1 cellular context compared by ENCODE assay signal in genomic region chr1:156591432-156592157, GRCh38.
TF ChIP-seq lines count a peak whose summit lies in the region.

TSS of gene NAXE (plus strand) at chr1:156591776. CDS start at chr1:156591805, 29 bp downstream.

TF ChIP-seq in HEK293, 187 proteins besides CTCF, POLR2A, EP300 and RAD21 (continued from another document):
- TF ChIP-seq, protein P1, sequence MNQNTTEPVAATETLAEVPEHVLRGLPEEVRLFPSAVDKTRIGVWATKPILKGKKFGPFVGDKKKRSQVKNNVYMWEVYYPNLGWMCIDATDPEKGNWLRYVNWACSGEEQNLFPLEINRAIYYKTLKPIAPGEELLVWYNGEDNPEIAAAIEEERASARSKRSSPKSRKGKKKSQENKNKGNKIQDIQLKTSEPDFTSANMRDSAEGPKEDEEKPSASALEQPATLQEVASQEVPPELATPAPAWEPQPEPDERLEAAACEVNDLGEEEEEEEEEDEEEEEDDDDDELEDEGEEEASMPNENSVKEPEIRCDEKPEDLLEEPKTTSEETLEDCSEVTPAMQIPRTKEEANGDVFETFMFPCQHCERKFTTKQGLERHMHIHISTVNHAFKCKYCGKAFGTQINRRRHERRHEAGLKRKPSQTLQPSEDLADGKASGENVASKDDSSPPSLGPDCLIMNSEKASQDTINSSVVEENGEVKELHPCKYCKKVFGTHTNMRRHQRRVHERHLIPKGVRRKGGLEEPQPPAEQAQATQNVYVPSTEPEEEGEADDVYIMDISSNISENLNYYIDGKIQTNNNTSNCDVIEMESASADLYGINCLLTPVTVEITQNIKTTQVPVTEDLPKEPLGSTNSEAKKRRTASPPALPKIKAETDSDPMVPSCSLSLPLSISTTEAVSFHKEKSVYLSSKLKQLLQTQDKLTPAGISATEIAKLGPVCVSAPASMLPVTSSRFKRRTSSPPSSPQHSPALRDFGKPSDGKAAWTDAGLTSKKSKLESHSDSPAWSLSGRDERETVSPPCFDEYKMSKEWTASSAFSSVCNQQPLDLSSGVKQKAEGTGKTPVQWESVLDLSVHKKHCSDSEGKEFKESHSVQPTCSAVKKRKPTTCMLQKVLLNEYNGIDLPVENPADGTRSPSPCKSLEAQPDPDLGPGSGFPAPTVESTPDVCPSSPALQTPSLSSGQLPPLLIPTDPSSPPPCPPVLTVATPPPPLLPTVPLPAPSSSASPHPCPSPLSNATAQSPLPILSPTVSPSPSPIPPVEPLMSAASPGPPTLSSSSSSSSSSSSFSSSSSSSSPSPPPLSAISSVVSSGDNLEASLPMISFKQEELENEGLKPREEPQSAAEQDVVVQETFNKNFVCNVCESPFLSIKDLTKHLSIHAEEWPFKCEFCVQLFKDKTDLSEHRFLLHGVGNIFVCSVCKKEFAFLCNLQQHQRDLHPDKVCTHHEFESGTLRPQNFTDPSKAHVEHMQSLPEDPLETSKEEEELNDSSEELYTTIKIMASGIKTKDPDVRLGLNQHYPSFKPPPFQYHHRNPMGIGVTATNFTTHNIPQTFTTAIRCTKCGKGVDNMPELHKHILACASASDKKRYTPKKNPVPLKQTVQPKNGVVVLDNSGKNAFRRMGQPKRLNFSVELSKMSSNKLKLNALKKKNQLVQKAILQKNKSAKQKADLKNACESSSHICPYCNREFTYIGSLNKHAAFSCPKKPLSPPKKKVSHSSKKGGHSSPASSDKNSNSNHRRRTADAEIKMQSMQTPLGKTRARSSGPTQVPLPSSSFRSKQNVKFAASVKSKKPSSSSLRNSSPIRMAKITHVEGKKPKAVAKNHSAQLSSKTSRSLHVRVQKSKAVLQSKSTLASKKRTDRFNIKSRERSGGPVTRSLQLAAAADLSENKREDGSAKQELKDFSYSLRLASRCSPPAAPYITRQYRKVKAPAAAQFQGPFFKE (tag by site-specific recombination; IDR thresholded peaks at IDR 0.05; ENCODE audit: borderline replicate concordance) = no peak
- TF ChIP-seq KLF16 (tag by site-specific recombination; IDR thresholded peaks at IDR 0.05) (peak; percentile 81), ZNF600 (tag by site-specific recombination; IDR thresholded peaks at IDR 0.05) (peak; percentile 89), KLF10 (tag by site-specific recombination; IDR thresholded peaks at IDR 0.05) (peak; percentile 17; the same call in 1 of the 2 replicates), ZNF768 (tag by site-specific recombination; IDR thresholded peaks at IDR 0.05) (no peak), ZNF335 (tag by site-specific recombination; conservative IDR thresholded peaks at IDR 0.05) (peak; percentile 84), ZXDB (tag by site-specific recombination; IDR thresholded peaks at IDR 0.05) (peak; percentile 65), ZNF121 (tag by site-specific recombination; IDR thresholded peaks at IDR 0.05) (0 out of 2 replicates have a peak, but pooled peaks have one; percentile 27), ZFP69B (tag by site-specific recombination; IDR thresholded peaks at IDR 0.05) (peak; percentile 91), ZNF473 (tag by site-specific recombination; IDR thresholded peaks at IDR 0.05) (no peak), ZEB2 (tag by site-specific recombination; IDR thresholded peaks at IDR 0.05) (0 out of 2 replicates have a peak, but pooled peaks have one; percentile 55), ZNF521 (tag by site-specific recombination; IDR thresholded peaks at IDR 0.05) (no peak), ZFP37 (tag by site-specific recombination; IDR thresholded peaks at IDR 0.05) (peak; percentile 37; the same call in 1 of the 2 replicates)
- TF ChIP-seq, protein P2, sequence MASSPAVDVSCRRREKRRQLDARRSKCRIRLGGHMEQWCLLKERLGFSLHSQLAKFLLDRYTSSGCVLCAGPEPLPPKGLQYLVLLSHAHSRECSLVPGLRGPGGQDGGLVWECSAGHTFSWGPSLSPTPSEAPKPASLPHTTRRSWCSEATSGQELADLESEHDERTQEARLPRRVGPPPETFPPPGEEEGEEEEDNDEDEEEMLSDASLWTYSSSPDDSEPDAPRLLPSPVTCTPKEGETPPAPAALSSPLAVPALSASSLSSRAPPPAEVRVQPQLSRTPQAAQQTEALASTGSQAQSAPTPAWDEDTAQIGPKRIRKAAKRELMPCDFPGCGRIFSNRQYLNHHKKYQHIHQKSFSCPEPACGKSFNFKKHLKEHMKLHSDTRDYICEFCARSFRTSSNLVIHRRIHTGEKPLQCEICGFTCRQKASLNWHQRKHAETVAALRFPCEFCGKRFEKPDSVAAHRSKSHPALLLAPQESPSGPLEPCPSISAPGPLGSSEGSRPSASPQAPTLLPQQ (tag by site-specific recombination; IDR thresholded peaks at IDR 0.05) = peak; percentile 95
- TF ChIP-seq, protein P3, sequence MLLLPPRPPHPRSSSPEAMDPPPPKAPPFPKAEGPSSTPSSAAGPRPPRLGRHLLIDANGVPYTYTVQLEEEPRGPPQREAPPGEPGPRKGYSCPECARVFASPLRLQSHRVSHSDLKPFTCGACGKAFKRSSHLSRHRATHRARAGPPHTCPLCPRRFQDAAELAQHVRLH (tag by site-specific recombination; IDR thresholded peaks at IDR 0.05) = peak; percentile 12; the same call in 1 of the 2 replicates
TF ChIP-seq in HEK293: peak in this region for 39.
